8 cellular contexts compared by ENCODE assay signal in genomic region chr12:94244165-94245133, GRCh38.
A peak's percentile ranks its signal among the peaks of the same experiment; 100 is the strongest.
DNase-seq lines count a peak whose midpoint lies in the region; ATAC-seq, FAIRE-seq and TF ChIP-seq lines count a peak whose summit lies in the region.

No MANE protein-coding gene starts in this region.

- H3K27ac Mint-ChIP-seq in WTC11, result no peak overlapping the region

- H3K9me2 ChIP-seq in SU-DHL-6 (replicated peaks; ENCODE audit: insufficient read depth, low read length), result no peaks in the 10 kb centered on the region

- ATAC-seq in GM18499 (IDR thresholded peaks at IDR 0.05; ENCODE audit: insufficient read depth, unreplicated experiment), result peak; percentile 53
- ATAC-seq in HG02798 (IDR thresholded peaks at IDR 0.05; ENCODE audit: poor library complexity, unreplicated experiment), result peak; percentile 50
- ATAC-seq in left ventricle myocardium superior, result peak; percentile 47
- ATAC-seq in WTC11, result no peak

- H3K27ac ChIP-seq in SU-DHL-6 (ENCODE audit: low read depth, low read length), result no peak overlapping the region

- intact Hi-C loops in left ventricle myocardium superior (cut with micrococcal nuclease), result no loop called here

- H3K4me2 ChIP-seq in SU-DHL-6 (ENCODE audit: low read depth, low read length, poor library complexity, severe bottlenecking), result peak overlapping the region; percentile 7

- FAIRE-seq in frontal cortex (lab: Jason Lieb, UNC), result no peak

- H3K27me3 ChIP-seq in SU-DHL-6 (ENCODE audit: low read length), result no peaks in the 10 kb centered on the region

- POLR2A ChIA-PET in WTC11 (lab: Charles Lee), result no interaction called here

- no peak overlapping the region for H3K4me3 ChIP-seq in SU-DHL-6 (ENCODE audit: insufficient read depth, low read length, poor library complexity, severe bottlenecking)

- H3K9me3 Mint-ChIP-seq in WTC11, result no peaks in the 10 kb centered on the region

- no peak for DNase-seq in left ventricle myocardium superior
- no peak for DNase-seq in iPS-NIHi11 (ENCODE audit: low spot score)
- DNase-seq in WTC11 (ENCODE audit: low spot score), result no peak
- no peak for DNase-seq in DMS53 treated with DMSO at 0.1 percent for 48 hours (lab: John Stamatoyannopoulos, UW; ENCODE audit: unreplicated experiment)
- DNase-seq in frontal cortex (ENCODE audit: low spot score in 2 of 2), result no peak

- TF ChIP-seq CTCF in SU-DHL-6 (IDR thresholded peaks at IDR 0.05; ENCODE audit: insufficient read depth, low read length, poor library complexity, severe bottlenecking), result no peak
- no peak for TF ChIP-seq CTCF in WTC11 (IDR thresholded peaks at IDR 0.05)

- no peaks in the 10 kb centered on the region for H3K36me3 Mint-ChIP-seq in WTC11

- no peak overlapping the region for H3K4me3 Mint-ChIP-seq in WTC11

- H3K79me2 ChIP-seq in SU-DHL-6 (ENCODE audit: insufficient read depth, low read length), result no peaks in the 10 kb centered on the region

- no peaks in the 10 kb centered on the region for H3K27me3 Mint-ChIP-seq in WTC11 (ENCODE audit: low read depth)

- no peak overlapping the region for H2AFZ ChIP-seq in SU-DHL-6 (ENCODE audit: low read depth, low read length, severe bottlenecking)

- no peaks in the 10 kb centered on the region for H4K20me1 ChIP-seq in SU-DHL-6 (ENCODE audit: low read depth, low read length)

- peaks cover 16% of the 10 kb centered on the region for H3K4me1 Mint-ChIP-seq in WTC11

- H3F3A ChIP-seq in SU-DHL-6 (ENCODE audit: insufficient read depth), result no peaks in the 10 kb centered on the region

- no peak overlapping the region for H3K9ac ChIP-seq in SU-DHL-6 (ENCODE audit: low read length)

- no peaks in the 10 kb centered on the region for H3K9me3 ChIP-seq in SU-DHL-6 (ENCODE audit: insufficient read depth, low read length)

- H3K36me3 ChIP-seq in SU-DHL-6 (ENCODE audit: low read length), result peaks cover 5% of the 10 kb centered on the region; the same call in 1 of the 2 replicates

- CTCF ChIA-PET in WTC11 (lab: Charles Lee), result no interaction called here

TF ChIP-seq in WTC11, 78 proteins besides CTCF, POLR2A, EP300 and RAD21:
- TF ChIP-seq, protein P1, sequence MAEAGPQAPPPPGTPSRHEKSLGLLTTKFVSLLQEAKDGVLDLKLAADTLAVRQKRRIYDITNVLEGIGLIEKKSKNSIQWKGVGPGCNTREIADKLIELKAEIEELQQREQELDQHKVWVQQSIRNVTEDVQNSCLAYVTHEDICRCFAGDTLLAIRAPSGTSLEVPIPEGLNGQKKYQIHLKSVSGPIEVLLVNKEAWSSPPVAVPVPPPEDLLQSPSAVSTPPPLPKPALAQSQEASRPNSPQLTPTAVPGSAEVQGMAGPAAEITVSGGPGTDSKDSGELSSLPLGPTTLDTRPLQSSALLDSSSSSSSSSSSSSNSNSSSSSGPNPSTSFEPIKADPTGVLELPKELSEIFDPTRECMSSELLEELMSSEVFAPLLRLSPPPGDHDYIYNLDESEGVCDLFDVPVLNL (CRISPR knock-in tag; IDR thresholded peaks at IDR 0.05; ENCODE audit: borderline replicate concordance, low read depth), result no peak
- TF ChIP-seq PRDM15 (CRISPR knock-in tag; IDR thresholded peaks at IDR 0.05), result no peak
- no peak for TF ChIP-seq ATF1 (CRISPR knock-in tag; IDR thresholded peaks at IDR 0.05)
- TF ChIP-seq NR1H2 (CRISPR knock-in tag; IDR thresholded peaks at IDR 0.05), result no peak
- TF ChIP-seq ZNF263 (CRISPR knock-in tag; IDR thresholded peaks at IDR 0.05; ENCODE audit: low read depth), result no peak
- no peak for TF ChIP-seq CREB1 (CRISPR knock-in tag; IDR thresholded peaks at IDR 0.05)
- TF ChIP-seq MLX (CRISPR knock-in tag; IDR thresholded peaks at IDR 0.05), result no peak
- TF ChIP-seq SOX15 (CRISPR knock-in tag; IDR thresholded peaks at IDR 0.05), result no peak
- TF ChIP-seq, protein P2, sequence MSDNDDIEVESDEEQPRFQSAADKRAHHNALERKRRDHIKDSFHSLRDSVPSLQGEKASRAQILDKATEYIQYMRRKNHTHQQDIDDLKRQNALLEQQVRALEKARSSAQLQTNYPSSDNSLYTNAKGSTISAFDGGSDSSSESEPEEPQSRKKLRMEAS (CRISPR knock-in tag; IDR thresholded peaks at IDR 0.05), result no peak
- TF ChIP-seq IRF1 (CRISPR knock-in tag; IDR thresholded peaks at IDR 0.05), result no peak
- TF ChIP-seq CBFB (CRISPR knock-in tag; IDR thresholded peaks at IDR 0.05; ENCODE audit: low read depth), result no peak
